In the genomic region with DNA sequence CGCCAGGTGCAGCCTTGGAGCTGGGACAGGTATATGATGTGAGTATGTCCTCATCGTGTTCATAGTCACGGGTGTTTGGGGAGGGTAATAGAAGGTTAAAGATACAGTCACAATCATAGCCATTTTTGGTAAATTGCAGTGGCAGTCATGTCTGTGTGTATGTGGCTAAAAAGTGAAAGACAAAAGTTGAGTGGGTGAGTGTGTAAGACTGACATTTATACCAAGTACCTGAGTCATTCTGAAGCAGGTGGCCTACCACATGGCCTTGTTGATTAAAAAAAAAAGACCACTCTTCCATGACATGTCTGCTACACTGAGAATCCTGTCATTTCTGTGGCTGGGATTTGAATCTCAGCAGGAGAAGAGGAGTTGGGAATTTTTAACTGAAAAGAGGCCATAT, we compare ENCODE assay signal across 22 cellular contexts.
DNase-seq lines count a peak whose midpoint lies in the region; ATAC-seq, FAIRE-seq and TF ChIP-seq lines count a peak whose summit lies in the region.
"Had no signal": no experiment of that assay in that cellular context is flagged by ENCODE, and none has a peak within 500 bp of the region (broad histone marks: within the 10 kb centered on the region; RNA-seq: fewer than 3 reads in every experiment).

No MANE protein-coding gene starts in this region.

- H3K79me2 ChIP-seq in HepG2 (ENCODE audit: insufficient read depth, low read length) = no peaks in the 10 kb centered on the region

- no peak for TF ChIP-seq EP300 in HepG2 (IDR thresholded peaks at IDR 0.05; ENCODE audit: low read depth in 2 of 2, low read length in 2 of 2)
- TF ChIP-seq EP300 in HepG2 (CRISPR knock-in tag; IDR thresholded peaks at IDR 0.05; ENCODE audit: borderline replicate concordance) = no peak

- no peak for TF ChIP-seq RAD21 in HepG2 (CRISPR knock-in tag; IDR thresholded peaks at IDR 0.05)

- peak; percentile 26 for ATAC-seq in activated CD4-positive, alpha-beta T cell treated with anti-CD3 and anti-CD28 coated beads for 36 hours
- no peak for ATAC-seq in HepG2
- ATAC-seq in right lobe of liver = no peak
- ATAC-seq in activated T-helper 17 cell treated with anti-CD3 and anti-CD28 coated beads, Interleukin-2, amount 50 U/mL, for 72 hours (replicated peaks) = peak; percentile 49
- ATAC-seq in stimulated activated effector memory CD8-positive, alpha-beta T cell treated with anti-CD3 and anti-CD28 coated beads, Interleukin-12 subunit alpha, Interleukin-12 subunit beta, amount 100 ng/mL, for 72 hours = peak; percentile 44
- ATAC-seq: CD8-positive, alpha-beta T cell had no signal

- no peak overlapping the region for H2AFZ ChIP-seq in HepG2 (ENCODE audit: low read length)

- intact Hi-C loops in activated CD4-positive, alpha-beta T cell treated with anti-CD3 and anti-CD28 coated beads for 36 hours (cut with DNase I, micrococcal nuclease) = no loop called here
- intact Hi-C loops in HepG2 (cut with micrococcal nuclease; ENCODE audit: unreplicated experiment) (no loop called here), right lobe of liver (cut with DNase I) (no loop called here)

- H3K27me3 ChIP-seq in HepG2 (ENCODE audit: control insufficient read depth in 1 of 2, insufficient read depth in 2 of 2, low read length in 2 of 2) (no peaks in the 10 kb centered on the region), right lobe of liver (no peaks in the 10 kb centered on the region), right atrium auricular region (no peaks in the 10 kb centered on the region)
- H3K27me3 ChIP-seq: BLaER1 had no signal

- H3K4me1 Mint-ChIP-seq in activated CD4-positive, alpha-beta T cell treated with anti-CD3 and anti-CD28 coated beads for 36 hours = no peaks in the 10 kb centered on the region
- no peaks in the 10 kb centered on the region for H3K4me1 Mint-ChIP-seq in activated T-helper 17 cell treated with anti-CD3 and anti-CD28 coated beads, Interleukin-2, amount 50 U/mL, for 72 hours
- no peaks in the 10 kb centered on the region for H3K4me1 Mint-ChIP-seq in stimulated activated effector memory CD8-positive, alpha-beta T cell treated with anti-CD3 and anti-CD28 coated beads, Interleukin-12 subunit alpha, Interleukin-12 subunit beta, amount 100 ng/mL, for 72 hours
- H3K4me1 Mint-ChIP-seq: B cell; CD4-positive, CD25-positive, alpha-beta regulatory T cell had no signal

- TF ChIP-seq CTCF in HepG2 (CRISPR knock-in tag; IDR thresholded peaks at IDR 0.05) = no peak
- TF ChIP-seq CTCF in right lobe of liver (IDR thresholded peaks at IDR 0.05) = no peak
- TF ChIP-seq CTCF in right atrium auricular region (IDR thresholded peaks at IDR 0.05) = no peak

- 3% methylated on average over 3 of the region's 3 CpGs for WGBS in HepG2 (ENCODE audit: low lambda C conversion rate)
- WGBS in right lobe of liver (ENCODE audit: insufficient coverage, low coverage, low lambda C conversion rate, missing lambda C conversion rate) = 55% methylated on average over 3 of the region's 3 CpGs

- peaks cover 5% of the 10 kb centered on the region; the same call in 1 of the 2 replicates for H3K4me1 ChIP-seq in HepG2 (ENCODE audit: insufficient read depth, low read length)
- no peaks in the 10 kb centered on the region for H3K4me1 ChIP-seq in right lobe of liver
- no peaks in the 10 kb centered on the region for H3K4me1 ChIP-seq in right atrium auricular region
- H3K4me1 ChIP-seq: BLaER1, HAP-1 had no signal

- no peak for FAIRE-seq in HepG2 (lab: Jason Lieb, UNC)
- FAIRE-seq: GM12892, H54 had no signal

- peaks cover 3% of the 10 kb centered on the region for H3K9me3 Mint-ChIP-seq in activated CD4-positive, alpha-beta T cell treated with anti-CD3 and anti-CD28 coated beads for 36 hours (ENCODE audit: low read depth)
- no peaks in the 10 kb centered on the region for H3K9me3 Mint-ChIP-seq in activated T-helper 17 cell treated with anti-CD3 and anti-CD28 coated beads, Interleukin-2, amount 50 U/mL, for 72 hours
- H3K9me3 Mint-ChIP-seq in stimulated activated effector memory CD8-positive, alpha-beta T cell treated with anti-CD3 and anti-CD28 coated beads, Interleukin-12 subunit alpha, Interleukin-12 subunit beta, amount 100 ng/mL, for 72 hours = peaks cover 5% of the 10 kb centered on the region

- no peak for TF ChIP-seq POLR2A in HepG2 (IDR thresholded peaks at IDR 0.05; ENCODE audit: insufficient read depth in 1 of 2, low read depth in 2 of 2, low read length in 2 of 2)
- no peak for TF ChIP-seq POLR2A in right lobe of liver (IDR thresholded peaks at IDR 0.05)

- CTCF ChIA-PET in activated CD4-positive, alpha-beta T cell treated with anti-CD3 and anti-CD28 coated beads for 36 hours (lab: Charles Lee) = no interaction called here
- CTCF ChIA-PET in HepG2 (lab: Yijun Ruan, JAX; ENCODE audit: low intra/inter-chr PET ratio, low total read pairs) = no interaction called here

- in situ Hi-C loops in HepG2 (cut with HindIII; ENCODE audit: extremely low pct_ligation_motif_present, low pct_unique_long_range_greater_than_20kb) = no loop called here

- H3K27me3 Mint-ChIP-seq in activated CD4-positive, alpha-beta T cell treated with anti-CD3 and anti-CD28 coated beads for 36 hours = no peaks in the 10 kb centered on the region
- H3K27me3 Mint-ChIP-seq in activated T-helper 17 cell treated with anti-CD3 and anti-CD28 coated beads, Interleukin-2, amount 50 U/mL, for 72 hours = no peaks in the 10 kb centered on the region
- H3K27me3 Mint-ChIP-seq: B cell had no signal

- H3K27ac ChIP-seq in HepG2 (ENCODE audit: extremely low read length, insufficient read depth, low read length) = no peak overlapping the region
- no peak overlapping the region for H3K27ac ChIP-seq in right lobe of liver
- H3K27ac ChIP-seq in right atrium auricular region = no peak overlapping the region
- H3K27ac ChIP-seq: BLaER1, C4-2B had no signal

- H4K20me1 ChIP-seq in HepG2 (ENCODE audit: insufficient read depth, low read length) = no peaks in the 10 kb centered on the region
- H4K20me1 ChIP-seq: BLaER1 had no signal

- no TSS peak for BruUV-seq in HepG2 (replicated peaks; lab: Mats Ljungman, UMichigan)

- no peak overlapping the region for H3K27ac Mint-ChIP-seq in activated CD4-positive, alpha-beta T cell treated with anti-CD3 and anti-CD28 coated beads for 36 hours
- H3K27ac Mint-ChIP-seq in activated T-helper 17 cell treated with anti-CD3 and anti-CD28 coated beads, Interleukin-2, amount 50 U/mL, for 72 hours = no peak overlapping the region
- no peak overlapping the region for H3K27ac Mint-ChIP-seq in stimulated activated effector memory CD8-positive, alpha-beta T cell treated with anti-CD3 and anti-CD28 coated beads, Interleukin-12 subunit alpha, Interleukin-12 subunit beta, amount 100 ng/mL, for 72 hours
- H3K27ac Mint-ChIP-seq: B cell; CD4-positive, CD25-positive, alpha-beta regulatory T cell; CD8-positive, alpha-beta T cell; HFFc6 had no signal

- H3K9ac ChIP-seq in HepG2 (ENCODE audit: insufficient read depth, low read depth, low read length) = no peak overlapping the region
- H3K9ac ChIP-seq: BLaER1 had no signal

- POLR2A ChIA-PET in activated CD4-positive, alpha-beta T cell treated with anti-CD3 and anti-CD28 coated beads for 36 hours (lab: Charles Lee) = no interaction called here
- POLR2A ChIA-PET in HepG2 (lab: Yijun Ruan, JAX) = no interaction called here

- no peak overlapping the region for H3K4me3 Mint-ChIP-seq in activated CD4-positive, alpha-beta T cell treated with anti-CD3 and anti-CD28 coated beads for 36 hours
- no peak overlapping the region for H3K4me3 Mint-ChIP-seq in activated T-helper 17 cell treated with anti-CD3 and anti-CD28 coated beads, Interleukin-2, amount 50 U/mL, for 72 hours
- no peak overlapping the region for H3K4me3 Mint-ChIP-seq in stimulated activated effector memory CD8-positive, alpha-beta T cell treated with anti-CD3 and anti-CD28 coated beads, Interleukin-12 subunit alpha, Interleukin-12 subunit beta, amount 100 ng/mL, for 72 hours
- H3K4me3 Mint-ChIP-seq: B cell; CD4-positive, CD25-positive, alpha-beta regulatory T cell; CD8-positive, alpha-beta T cell; HFFc6 had no signal

- H3K36me3 ChIP-seq in HepG2 (replicated peaks in 1 of 2; ENCODE audit: control insufficient read depth in 1 of 2, insufficient read depth in 2 of 2, low read length in 2 of 2) = no peaks in the 10 kb centered on the region
- no peaks in the 10 kb centered on the region for H3K36me3 ChIP-seq in right lobe of liver
- no peaks in the 10 kb centered on the region for H3K36me3 ChIP-seq in right atrium auricular region
- H3K36me3 ChIP-seq: BLaER1, HAP-1 had no signal

- H3K36me3 Mint-ChIP-seq in activated CD4-positive, alpha-beta T cell treated with anti-CD3 and anti-CD28 coated beads for 36 hours (ENCODE audit: low read depth) = no peaks in the 10 kb centered on the region
- no peaks in the 10 kb centered on the region for H3K36me3 Mint-ChIP-seq in activated T-helper 17 cell treated with anti-CD3 and anti-CD28 coated beads, Interleukin-2, amount 50 U/mL, for 72 hours (ENCODE audit: low read depth)
- no peaks in the 10 kb centered on the region for H3K36me3 Mint-ChIP-seq in stimulated activated effector memory CD8-positive, alpha-beta T cell treated with anti-CD3 and anti-CD28 coated beads, Interleukin-12 subunit alpha, Interleukin-12 subunit beta, amount 100 ng/mL, for 72 hours
- H3K36me3 Mint-ChIP-seq: CD4-positive, CD25-positive, alpha-beta regulatory T cell; CD8-positive, alpha-beta T cell had no signal

- H3K4me2 ChIP-seq in HepG2 (ENCODE audit: low read depth, low read length) = no peak overlapping the region
- H3K4me2 ChIP-seq: BLaER1 had no signal

- DNase-seq in activated CD4-positive, alpha-beta T cell treated with anti-CD3 and anti-CD28 coated beads for 36 hours = no peak
- DNase-seq in activated CD4-positive, alpha-beta T cell treated with anti-CD3 and anti-CD28 coated beads for 48 hours = no peak
- DNase-seq in HepG2 (ENCODE audit: low spot score) = no peak
- DNase-seq in right lobe of liver = no peak
- no peak for DNase-seq in stimulated activated effector memory CD8-positive, alpha-beta T cell treated with anti-CD3 and anti-CD28 coated beads, Interleukin-12 subunit alpha, Interleukin-12 subunit beta, amount 100 ng/mL, for 72 hours (ENCODE audit: low spot score in 2 of 2)
- no peak for DNase-seq in cerebellar cortex (ENCODE audit: low spot score)
- DNase-seq in right atrium auricular region (ENCODE audit: low spot score) = no peak
- DNase-seq: Caco-2; CD4-positive, CD25-positive, alpha-beta regulatory T cell; CD8-positive, alpha-beta T cell; DMS153; DMS79 treated with DMSO at 0.1 percent for 48 hours; GF-D8; GOT3; HFFc6 had no signal

- H3K4me3 ChIP-seq in HepG2 (replicated peaks in 1 of 3; ENCODE audit: insufficient read depth in 1 of 3, low read depth in 2 of 3, low read length in 3 of 3) (no peak overlapping the region), right lobe of liver (no peak overlapping the region), right atrium auricular region (no peak overlapping the region)
- H3K4me3 ChIP-seq: BLaER1, HAP-1 had no signal

- H3K9me3 ChIP-seq in HepG2 (ENCODE audit: low read length) = peaks cover 42% of the 10 kb centered on the region
- no peaks in the 10 kb centered on the region for H3K9me3 ChIP-seq in right lobe of liver
- no peaks in the 10 kb centered on the region for H3K9me3 ChIP-seq in right atrium auricular region
- H3K9me3 ChIP-seq: HAP-1 had no signal

TF ChIP-seq in HepG2, 621 proteins besides CTCF, POLR2A, EP300 and RAD21 (continues in another document):
- TF ChIP-seq MTF2 (CRISPR knock-in tag; IDR thresholded peaks at IDR 0.05; ENCODE audit: borderline replicate concordance) = no peak

Comparison
In these comparisons a context has a peak if more than half of its experiments do, and no peak if none do; other contexts are left out.
1. ATAC-seq: peak in activated CD4-positive, alpha-beta T cell treated with anti-CD3 and anti-CD28 coated beads for 36 hours (single experiment), activated T-helper 17 cell treated with anti-CD3 and anti-CD28 coated beads, Interleukin-2, amount 50 U/mL, for 72 hours (single experiment) and stimulated activated effector memory CD8-positive, alpha-beta T cell treated with anti-CD3 and anti-CD28 coated beads, Interleukin-12 subunit alpha, Interleukin-12 subunit beta, amount 100 ng/mL, for 72 hours (single experiment); none in HepG2 (single experiment) and right lobe of liver (0 of 4).